ENCODE assay signal across 1 cellular context in the genomic region with DNA sequence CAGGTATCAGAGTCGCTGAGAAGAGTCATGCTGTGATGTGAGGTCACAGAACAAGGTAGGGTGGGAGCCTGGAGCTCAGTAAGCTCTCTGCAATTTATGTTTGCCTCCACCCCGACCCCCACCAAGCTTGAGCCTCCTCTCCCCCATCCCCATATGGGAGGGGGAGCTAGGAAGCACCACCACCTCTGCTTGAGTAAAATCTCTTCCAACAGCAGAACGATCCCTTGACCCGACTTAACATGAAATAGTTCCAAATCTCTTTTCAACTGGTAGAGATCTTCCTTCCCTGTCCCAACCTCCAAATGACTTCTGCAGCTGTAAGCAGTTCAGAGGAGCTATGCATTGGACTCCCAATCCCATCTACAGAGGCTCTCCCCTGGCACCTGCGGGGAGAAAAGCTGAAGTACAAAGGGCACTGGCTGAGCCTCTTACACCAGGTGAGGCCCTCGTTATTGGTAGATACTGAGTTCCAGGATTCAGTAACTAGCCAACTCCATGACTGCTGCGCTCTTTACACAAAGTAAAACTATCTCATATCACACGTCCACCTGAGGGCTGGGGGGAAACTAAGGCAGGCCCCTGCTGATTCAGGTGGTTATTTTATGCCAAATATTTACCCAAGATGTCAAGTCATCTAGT.
TF ChIP-seq lines count a peak whose summit lies in the region.

No MANE protein-coding gene starts in this region.

TF ChIP-seq in K562, 482 proteins besides CTCF, POLR2A, EP300 and RAD21 (continued from another document and continues in another):
- TF ChIP-seq, protein P1, sequence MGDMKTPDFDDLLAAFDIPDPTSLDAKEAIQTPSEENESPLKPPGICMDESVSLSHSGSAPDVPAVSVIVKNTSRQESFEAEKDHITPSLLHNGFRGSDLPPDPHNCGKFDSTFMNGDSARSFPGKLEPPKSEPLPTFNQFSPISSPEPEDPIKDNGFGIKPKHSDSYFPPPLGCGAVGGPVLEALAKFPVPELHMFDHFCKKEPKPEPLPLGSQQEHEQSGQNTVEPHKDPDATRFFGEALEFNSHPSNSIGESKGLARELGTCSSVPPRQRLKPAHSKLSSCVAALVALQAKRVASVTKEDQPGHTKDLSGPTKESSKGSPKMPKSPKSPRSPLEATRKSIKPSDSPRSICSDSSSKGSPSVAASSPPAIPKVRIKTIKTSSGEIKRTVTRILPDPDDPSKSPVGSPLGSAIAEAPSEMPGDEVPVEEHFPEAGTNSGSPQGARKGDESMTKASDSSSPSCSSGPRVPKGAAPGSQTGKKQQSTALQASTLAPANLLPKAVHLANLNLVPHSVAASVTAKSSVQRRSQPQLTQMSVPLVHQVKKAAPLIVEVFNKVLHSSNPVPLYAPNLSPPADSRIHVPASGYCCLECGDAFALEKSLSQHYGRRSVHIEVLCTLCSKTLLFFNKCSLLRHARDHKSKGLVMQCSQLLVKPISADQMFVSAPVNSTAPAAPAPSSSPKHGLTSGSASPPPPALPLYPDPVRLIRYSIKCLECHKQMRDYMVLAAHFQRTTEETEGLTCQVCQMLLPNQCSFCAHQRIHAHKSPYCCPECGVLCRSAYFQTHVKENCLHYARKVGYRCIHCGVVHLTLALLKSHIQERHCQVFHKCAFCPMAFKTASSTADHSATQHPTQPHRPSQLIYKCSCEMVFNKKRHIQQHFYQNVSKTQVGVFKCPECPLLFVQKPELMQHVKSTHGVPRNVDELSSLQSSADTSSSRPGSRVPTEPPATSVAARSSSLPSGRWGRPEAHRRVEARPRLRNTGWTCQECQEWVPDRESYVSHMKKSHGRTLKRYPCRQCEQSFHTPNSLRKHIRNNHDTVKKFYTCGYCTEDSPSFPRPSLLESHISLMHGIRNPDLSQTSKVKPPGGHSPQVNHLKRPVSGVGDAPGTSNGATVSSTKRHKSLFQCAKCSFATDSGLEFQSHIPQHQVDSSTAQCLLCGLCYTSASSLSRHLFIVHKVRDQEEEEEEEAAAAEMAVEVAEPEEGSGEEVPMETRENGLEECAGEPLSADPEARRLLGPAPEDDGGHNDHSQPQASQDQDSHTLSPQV (IDR thresholded peaks at IDR 0.05), result no peak
- TF ChIP-seq PCBP1 (IDR thresholded peaks at IDR 0.05; ENCODE audit: low read depth, low read length, poor library complexity, severe bottlenecking) (no peak), ZNF766 (CRISPR knock-in tag; conservative IDR thresholded peaks at IDR 0.05) (no peak), MAFK (IDR thresholded peaks at IDR 0.05; ENCODE audit: low read length) (no peak), OTX1 (CRISPR knock-in tag; IDR thresholded peaks at IDR 0.05) (peak; percentile 70), ZNF644 (tag; IDR thresholded peaks at IDR 0.05; ENCODE audit: low read depth) (no peak), CC2D1A (IDR thresholded peaks at IDR 0.05) (no peak), MAZ (CRISPR knock-in tag; conservative IDR thresholded peaks at IDR 0.05 in 1 of 2, IDR thresholded peaks at IDR 0.05 in 1 of 2) (peak in 1 of 2 experiments; percentile 42; a peak in 1 of 4 replicates), ZBTB8A (IDR thresholded peaks at IDR 0.05; ENCODE audit: partially characterized antibody) (no peak), C11orf30 (IDR thresholded peaks at IDR 0.05; ENCODE audit: low read depth) (no peak), ZNF75A (CRISPR knock-in tag; IDR thresholded peaks at IDR 0.05) (no peak), TFAM (CRISPR knock-in tag; conservative IDR thresholded peaks at IDR 0.05) (no peak), NFIC (IDR thresholded peaks at IDR 0.05) (no peak), KDM5B (IDR thresholded peaks at IDR 0.05; ENCODE audit: insufficient replicate concordance, low read depth, low read length) (peak; percentile 61), EWSR1 (IDR thresholded peaks at IDR 0.05; ENCODE audit: borderline replicate concordance, low read depth, partially characterized antibody) (no peak), EP400 (IDR thresholded peaks at IDR 0.05) (no peak), TAF15 (IDR thresholded peaks at IDR 0.05; ENCODE audit: low read depth, low read length) (no peak), SOX6 (IDR thresholded peaks at IDR 0.05) (no peak), ZNF143 (CRISPR knock-in tag; IDR thresholded peaks at IDR 0.05) (no peak), PHF8 (IDR thresholded peaks at IDR 0.05; ENCODE audit: borderline replicate concordance, low read length) (no peak; the same call in 1 of the 2 replicates), RBM25 (IDR thresholded peaks at IDR 0.05; ENCODE audit: low read depth, low read length, severe bottlenecking) (no peak), POLR3A (IDR thresholded peaks at IDR 0.05; ENCODE audit: borderline replicate concordance, extremely low read depth, insufficient read depth, insufficient read length) (no peak), MTA3 (IDR thresholded peaks at IDR 0.05; ENCODE audit: borderline replicate concordance) (0 out of 2 replicates have a peak, but pooled peaks have one; percentile 15), CBX5 (IDR thresholded peaks at IDR 0.05; ENCODE audit: borderline replicate concordance, low read depth) (no peak), DACH1 (IDR thresholded peaks at IDR 0.05; ENCODE audit: partially characterized antibody) (no peak), ZNF717 (CRISPR knock-in tag; IDR thresholded peaks at IDR 0.05) (no peak; the same call in 1 of the 2 replicates), CEBPB (tag; IDR thresholded peaks at IDR 0.05) (no peak), SMARCC2 (IDR thresholded peaks at IDR 0.05; ENCODE audit: low read depth) (no peak), CBX1 (IDR thresholded peaks at IDR 0.05; ENCODE audit: low read depth) (no peak), BMI1 (IDR thresholded peaks at IDR 0.05; ENCODE audit: low read length) (no peak), ZNF175 (CRISPR knock-in tag; IDR thresholded peaks at IDR 0.05; ENCODE audit: low read depth) (no peak), MAFF (IDR thresholded peaks at IDR 0.05; ENCODE audit: low read length) (no peak; the same call in 1 of the 2 replicates), TAL1 (IDR thresholded peaks at IDR 0.05) (no peak), MED1 (CRISPR knock-in tag; IDR thresholded peaks at IDR 0.05; ENCODE audit: borderline replicate concordance) (no peak)
- TF ChIP-seq, protein P2, sequence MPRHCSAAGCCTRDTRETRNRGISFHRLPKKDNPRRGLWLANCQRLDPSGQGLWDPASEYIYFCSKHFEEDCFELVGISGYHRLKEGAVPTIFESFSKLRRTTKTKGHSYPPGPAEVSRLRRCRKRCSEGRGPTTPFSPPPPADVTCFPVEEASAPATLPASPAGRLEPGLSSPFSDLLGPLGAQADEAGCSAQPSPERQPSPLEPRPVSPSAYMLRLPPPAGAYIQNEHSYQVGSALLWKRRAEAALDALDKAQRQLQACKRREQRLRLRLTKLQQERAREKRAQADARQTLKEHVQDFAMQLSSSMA (CRISPR knock-in tag; IDR thresholded peaks at IDR 0.05), result no peak
- TF ChIP-seq, protein P3, sequence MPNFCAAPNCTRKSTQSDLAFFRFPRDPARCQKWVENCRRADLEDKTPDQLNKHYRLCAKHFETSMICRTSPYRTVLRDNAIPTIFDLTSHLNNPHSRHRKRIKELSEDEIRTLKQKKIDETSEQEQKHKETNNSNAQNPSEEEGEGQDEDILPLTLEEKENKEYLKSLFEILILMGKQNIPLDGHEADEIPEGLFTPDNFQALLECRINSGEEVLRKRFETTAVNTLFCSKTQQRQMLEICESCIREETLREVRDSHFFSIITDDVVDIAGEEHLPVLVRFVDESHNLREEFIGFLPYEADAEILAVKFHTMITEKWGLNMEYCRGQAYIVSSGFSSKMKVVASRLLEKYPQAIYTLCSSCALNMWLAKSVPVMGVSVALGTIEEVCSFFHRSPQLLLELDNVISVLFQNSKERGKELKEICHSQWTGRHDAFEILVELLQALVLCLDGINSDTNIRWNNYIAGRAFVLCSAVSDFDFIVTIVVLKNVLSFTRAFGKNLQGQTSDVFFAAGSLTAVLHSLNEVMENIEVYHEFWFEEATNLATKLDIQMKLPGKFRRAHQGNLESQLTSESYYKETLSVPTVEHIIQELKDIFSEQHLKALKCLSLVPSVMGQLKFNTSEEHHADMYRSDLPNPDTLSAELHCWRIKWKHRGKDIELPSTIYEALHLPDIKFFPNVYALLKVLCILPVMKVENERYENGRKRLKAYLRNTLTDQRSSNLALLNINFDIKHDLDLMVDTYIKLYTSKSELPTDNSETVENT (CRISPR knock-in tag; IDR thresholded peaks at IDR 0.05), result no peak
- TF ChIP-seq, protein P4, sequence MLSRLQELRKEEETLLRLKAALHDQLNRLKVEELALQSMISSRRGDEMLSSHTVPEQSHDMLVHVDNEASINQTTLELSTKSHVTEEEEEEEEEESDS (CRISPR knock-in tag; IDR thresholded peaks at IDR 0.05), result no peak
- TF ChIP-seq, protein P5, sequence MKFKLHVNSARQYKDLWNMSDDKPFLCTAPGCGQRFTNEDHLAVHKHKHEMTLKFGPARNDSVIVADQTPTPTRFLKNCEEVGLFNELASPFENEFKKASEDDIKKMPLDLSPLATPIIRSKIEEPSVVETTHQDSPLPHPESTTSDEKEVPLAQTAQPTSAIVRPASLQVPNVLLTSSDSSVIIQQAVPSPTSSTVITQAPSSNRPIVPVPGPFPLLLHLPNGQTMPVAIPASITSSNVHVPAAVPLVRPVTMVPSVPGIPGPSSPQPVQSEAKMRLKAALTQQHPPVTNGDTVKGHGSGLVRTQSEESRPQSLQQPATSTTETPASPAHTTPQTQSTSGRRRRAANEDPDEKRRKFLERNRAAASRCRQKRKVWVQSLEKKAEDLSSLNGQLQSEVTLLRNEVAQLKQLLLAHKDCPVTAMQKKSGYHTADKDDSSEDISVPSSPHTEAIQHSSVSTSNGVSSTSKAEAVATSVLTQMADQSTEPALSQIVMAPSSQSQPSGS (CRISPR knock-in tag; IDR thresholded peaks at IDR 0.05), result 0 out of 2 replicates have a peak, but pooled peaks have one; percentile 45
- TF ChIP-seq, protein P6, sequence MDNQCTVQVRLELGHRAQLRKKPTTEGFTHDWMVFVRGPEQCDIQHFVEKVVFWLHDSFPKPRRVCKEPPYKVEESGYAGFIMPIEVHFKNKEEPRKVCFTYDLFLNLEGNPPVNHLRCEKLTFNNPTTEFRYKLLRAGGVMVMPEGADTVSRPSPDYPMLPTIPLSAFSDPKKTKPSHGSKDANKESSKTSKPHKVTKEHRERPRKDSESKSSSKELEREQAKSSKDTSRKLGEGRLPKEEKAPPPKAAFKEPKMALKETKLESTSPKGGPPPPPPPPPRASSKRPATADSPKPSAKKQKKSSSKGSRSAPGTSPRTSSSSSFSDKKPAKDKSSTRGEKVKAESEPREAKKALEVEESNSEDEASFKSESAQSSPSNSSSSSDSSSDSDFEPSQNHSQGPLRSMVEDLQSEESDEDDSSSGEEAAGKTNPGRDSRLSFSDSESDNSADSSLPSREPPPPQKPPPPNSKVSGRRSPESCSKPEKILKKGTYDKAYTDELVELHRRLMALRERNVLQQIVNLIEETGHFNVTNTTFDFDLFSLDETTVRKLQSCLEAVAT (IDR thresholded peaks at IDR 0.05), result 0 out of 4 replicates have a peak, but pooled peaks of 1 of the 2 experiments have one; percentile 27
- TF ChIP-seq, protein P7, sequence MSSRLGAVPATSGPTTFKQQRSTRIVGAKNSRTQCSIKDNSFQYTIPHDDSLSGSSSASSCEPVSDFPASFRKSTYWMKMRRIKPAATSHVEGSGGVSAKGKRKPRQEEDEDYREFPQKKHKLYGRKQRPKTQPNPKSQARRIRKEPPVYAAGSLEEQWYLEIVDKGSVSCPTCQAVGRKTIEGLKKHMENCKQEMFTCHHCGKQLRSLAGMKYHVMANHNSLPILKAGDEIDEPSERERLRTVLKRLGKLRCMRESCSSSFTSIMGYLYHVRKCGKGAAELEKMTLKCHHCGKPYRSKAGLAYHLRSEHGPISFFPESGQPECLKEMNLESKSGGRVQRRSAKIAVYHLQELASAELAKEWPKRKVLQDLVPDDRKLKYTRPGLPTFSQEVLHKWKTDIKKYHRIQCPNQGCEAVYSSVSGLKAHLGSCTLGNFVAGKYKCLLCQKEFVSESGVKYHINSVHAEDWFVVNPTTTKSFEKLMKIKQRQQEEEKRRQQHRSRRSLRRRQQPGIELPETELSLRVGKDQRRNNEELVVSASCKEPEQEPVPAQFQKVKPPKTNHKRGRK (tag; IDR thresholded peaks at IDR 0.05), result no peak
- TF ChIP-seq, protein P8, sequence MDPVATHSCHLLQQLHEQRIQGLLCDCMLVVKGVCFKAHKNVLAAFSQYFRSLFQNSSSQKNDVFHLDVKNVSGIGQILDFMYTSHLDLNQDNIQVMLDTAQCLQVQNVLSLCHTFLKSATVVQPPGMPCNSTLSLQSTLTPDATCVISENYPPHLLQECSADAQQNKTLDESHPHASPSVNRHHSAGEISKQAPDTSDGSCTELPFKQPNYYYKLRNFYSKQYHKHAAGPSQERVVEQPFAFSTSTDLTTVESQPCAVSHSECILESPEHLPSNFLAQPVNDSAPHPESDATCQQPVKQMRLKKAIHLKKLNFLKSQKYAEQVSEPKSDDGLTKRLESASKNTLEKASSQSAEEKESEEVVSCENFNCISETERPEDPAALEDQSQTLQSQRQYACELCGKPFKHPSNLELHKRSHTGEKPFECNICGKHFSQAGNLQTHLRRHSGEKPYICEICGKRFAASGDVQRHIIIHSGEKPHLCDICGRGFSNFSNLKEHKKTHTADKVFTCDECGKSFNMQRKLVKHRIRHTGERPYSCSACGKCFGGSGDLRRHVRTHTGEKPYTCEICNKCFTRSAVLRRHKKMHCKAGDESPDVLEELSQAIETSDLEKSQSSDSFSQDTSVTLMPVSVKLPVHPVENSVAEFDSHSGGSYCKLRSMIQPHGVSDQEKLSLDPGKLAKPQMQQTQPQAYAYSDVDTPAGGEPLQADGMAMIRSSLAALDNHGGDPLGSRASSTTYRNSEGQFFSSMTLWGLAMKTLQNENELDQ (CRISPR knock-in tag; IDR thresholded peaks at IDR 0.05; ENCODE audit: borderline replicate concordance), result no peak
- TF ChIP-seq, protein P9, sequence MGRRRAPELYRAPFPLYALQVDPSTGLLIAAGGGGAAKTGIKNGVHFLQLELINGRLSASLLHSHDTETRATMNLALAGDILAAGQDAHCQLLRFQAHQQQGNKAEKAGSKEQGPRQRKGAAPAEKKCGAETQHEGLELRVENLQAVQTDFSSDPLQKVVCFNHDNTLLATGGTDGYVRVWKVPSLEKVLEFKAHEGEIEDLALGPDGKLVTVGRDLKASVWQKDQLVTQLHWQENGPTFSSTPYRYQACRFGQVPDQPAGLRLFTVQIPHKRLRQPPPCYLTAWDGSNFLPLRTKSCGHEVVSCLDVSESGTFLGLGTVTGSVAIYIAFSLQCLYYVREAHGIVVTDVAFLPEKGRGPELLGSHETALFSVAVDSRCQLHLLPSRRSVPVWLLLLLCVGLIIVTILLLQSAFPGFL (CRISPR knock-in tag; IDR thresholded peaks at IDR 0.05), result no peak
- TF ChIP-seq, protein P10, sequence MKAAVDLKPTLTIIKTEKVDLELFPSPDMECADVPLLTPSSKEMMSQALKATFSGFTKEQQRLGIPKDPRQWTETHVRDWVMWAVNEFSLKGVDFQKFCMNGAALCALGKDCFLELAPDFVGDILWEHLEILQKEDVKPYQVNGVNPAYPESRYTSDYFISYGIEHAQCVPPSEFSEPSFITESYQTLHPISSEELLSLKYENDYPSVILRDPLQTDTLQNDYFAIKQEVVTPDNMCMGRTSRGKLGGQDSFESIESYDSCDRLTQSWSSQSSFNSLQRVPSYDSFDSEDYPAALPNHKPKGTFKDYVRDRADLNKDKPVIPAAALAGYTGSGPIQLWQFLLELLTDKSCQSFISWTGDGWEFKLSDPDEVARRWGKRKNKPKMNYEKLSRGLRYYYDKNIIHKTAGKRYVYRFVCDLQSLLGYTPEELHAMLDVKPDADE (conservative IDR thresholded peaks at IDR 0.05; ENCODE audit: control insufficient read depth, low read depth, low read length), result no peak
- TF ChIP-seq, protein P11, sequence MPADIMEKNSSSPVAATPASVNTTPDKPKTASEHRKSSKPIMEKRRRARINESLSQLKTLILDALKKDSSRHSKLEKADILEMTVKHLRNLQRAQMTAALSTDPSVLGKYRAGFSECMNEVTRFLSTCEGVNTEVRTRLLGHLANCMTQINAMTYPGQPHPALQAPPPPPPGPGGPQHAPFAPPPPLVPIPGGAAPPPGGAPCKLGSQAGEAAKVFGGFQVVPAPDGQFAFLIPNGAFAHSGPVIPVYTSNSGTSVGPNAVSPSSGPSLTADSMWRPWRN (IDR thresholded peaks at IDR 0.05; ENCODE audit: low read depth), result no peak
